Comparison of ENCODE assay signal across 7 cellular contexts in the genomic region with DNA sequence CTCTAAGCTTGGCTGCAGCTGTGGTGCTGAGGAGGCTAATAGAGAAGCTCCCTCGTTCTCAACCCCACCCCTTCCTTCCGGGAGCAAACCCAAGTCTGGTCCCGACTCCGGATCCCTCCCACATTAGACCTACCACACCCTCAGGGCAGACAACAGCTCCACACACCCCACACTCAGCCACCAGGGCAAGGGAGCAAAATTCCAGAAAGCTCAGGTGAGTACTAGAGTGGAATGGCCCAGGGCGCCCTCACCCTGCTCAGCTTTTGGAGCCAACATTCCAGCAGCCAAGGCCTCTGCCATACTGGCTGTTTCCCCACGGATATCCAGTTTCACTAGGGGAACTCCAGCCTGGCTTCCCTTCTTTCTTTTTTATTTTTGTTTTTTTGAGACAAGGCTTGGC. TPM values are rescaled to one million over a fixed set of nuclear protein-coding genes. Genes with fewer than 3 reads are reported as not detected.
DNase-seq lines count a peak whose midpoint lies in the region; ATAC-seq and TF ChIP-seq lines count a peak whose summit lies in the region.
"Not testable (repeated sequence)": the region's sequence is repeated elsewhere in the genome, so short reads cannot be mapped to it uniquely, and the experiment has no call there.

No MANE protein-coding gene starts in this region.

- DNase-seq in RWPE2 (ENCODE audit: low spot score); memory B cell (ENCODE audit: low spot score in 2 of 2): not testable (repeated sequence)
- peak; percentile 48 for DNase-seq in activated CD4-positive, alpha-beta memory T cell treated with anti-CD3 and anti-CD28 coated beads for 36 hours
- peak; percentile 19 for DNase-seq in activated gamma-delta T cell treated with Interleukin-2 at 50 U/mL for 16 hours
- DNase-seq in central memory CD8-positive, alpha-beta T cell (ENCODE audit: low spot score in 2 of 2): peak; percentile 11 to 40
- peak in 3 of 5 donors; percentile 58 to 68 (median 59) for DNase-seq in heart left ventricle
- DNase-seq in stimulated activated CD4-positive, alpha-beta T cell treated with anti-CD3 and anti-CD28 coated beads, Interleukin-4, amount 100 ng/mL, for 24 hours: peak; percentile 40

- TF ChIP-seq CTCF in RWPE2 (IDR thresholded peaks at IDR 0.05; ENCODE audit: poor library complexity, severe bottlenecking); heart left ventricle (IDR thresholded peaks at IDR 0.05): not testable (repeated sequence)

- ATAC-seq in RWPE2 (ENCODE audit: low read depth) (peak; percentile 37), heart left ventricle (peak; percentile 44 to 88 (median 62)), memory B cell (ENCODE audit: low read depth) (peak; percentile 44)
- peak; percentile 64 for ATAC-seq in central memory CD8-positive, alpha-beta T cell (replicated peaks; ENCODE audit: extremely low read depth, poor library complexity, severe bottlenecking)

- POLR2A ChIA-PET in activated CD4-positive, alpha-beta memory T cell treated with anti-CD3 and anti-CD28 coated beads for 36 hours (lab: Charles Lee): not testable (repeated sequence)

- not testable (repeated sequence) for H3K9me3 ChIP-seq in RWPE2 (ENCODE audit: severe bottlenecking); heart left ventricle

- CTCF ChIA-PET in activated CD4-positive, alpha-beta memory T cell treated with anti-CD3 and anti-CD28 coated beads for 36 hours (lab: Charles Lee): not testable (repeated sequence)

- H3K4me3 ChIP-seq in RWPE2 (ENCODE audit: severe bottlenecking); heart left ventricle: not testable (repeated sequence)

- not testable (repeated sequence) for H3K36me3 ChIP-seq in RWPE2 (ENCODE audit: low read depth); heart left ventricle

- H3K27me3 Mint-ChIP-seq in activated CD4-positive, alpha-beta memory T cell treated with anti-CD3 and anti-CD28 coated beads for 36 hours; central memory CD8-positive, alpha-beta T cell; memory B cell: not testable (repeated sequence)

- intact Hi-C loops in activated CD4-positive, alpha-beta memory T cell treated with anti-CD3 and anti-CD28 coated beads for 36 hours (cut with micrococcal nuclease); heart left ventricle (cut with DNase I): not testable (repeated sequence)

- not testable (repeated sequence) for H3K4me1 ChIP-seq in RWPE2 (ENCODE audit: insufficient read depth, poor library complexity, severe bottlenecking); heart left ventricle

- H3K4me3 Mint-ChIP-seq in activated CD4-positive, alpha-beta memory T cell treated with anti-CD3 and anti-CD28 coated beads for 36 hours: not testable (repeated sequence)
- H3K4me3 Mint-ChIP-seq in central memory CD8-positive, alpha-beta T cell: peak overlapping the region; percentile 38
- H3K4me3 Mint-ChIP-seq in memory B cell: peak overlapping the region; percentile 44

- H3K9me3 Mint-ChIP-seq in activated CD4-positive, alpha-beta memory T cell treated with anti-CD3 and anti-CD28 coated beads for 36 hours; central memory CD8-positive, alpha-beta T cell; memory B cell: not testable (repeated sequence)

- 28 to 47% (median 42%) methylated on average over 2 to 4 of the region's 6 CpGs for WGBS in heart left ventricle, 4 donors

- H3K4me1 Mint-ChIP-seq in activated CD4-positive, alpha-beta memory T cell treated with anti-CD3 and anti-CD28 coated beads for 36 hours (ENCODE audit: low read depth); central memory CD8-positive, alpha-beta T cell; memory B cell: not testable (repeated sequence)

- not testable (repeated sequence) for H3K36me3 Mint-ChIP-seq in activated CD4-positive, alpha-beta memory T cell treated with anti-CD3 and anti-CD28 coated beads for 36 hours; central memory CD8-positive, alpha-beta T cell (ENCODE audit: insufficient read depth); memory B cell

- H3K27ac ChIP-seq in RWPE2 (ENCODE audit: poor library complexity, severe bottlenecking); heart left ventricle: not testable (repeated sequence)

- H3K27me3 ChIP-seq in RWPE2 (ENCODE audit: insufficient read depth, poor library complexity, severe bottlenecking); heart left ventricle: not testable (repeated sequence)

- not testable (repeated sequence) for TF ChIP-seq POLR2A in heart left ventricle (IDR thresholded peaks at IDR 0.05)

- H3K27ac Mint-ChIP-seq in activated CD4-positive, alpha-beta memory T cell treated with anti-CD3 and anti-CD28 coated beads for 36 hours; central memory CD8-positive, alpha-beta T cell (ENCODE audit: low read depth); memory B cell: not testable (repeated sequence)

RNA-seq across cellular contexts. Expression of gene SULT1A3, which starts 10.0 kb away (rescaled TPM):
- 10 to 100 TPM; 14.2 to 15.2 TPM for total RNA-seq in activated CD4-positive, alpha-beta memory T cell treated with anti-CD3 and anti-CD28 coated beads for 36 hours
- 10 to 100 TPM in 3 of 9 donors, 1 to 10 TPM in 6; 1.2 to 14.9 (median 9.7) TPM for total RNA-seq in heart left ventricle
- 10 to 100 TPM in 1 of 2 donors, 1 to 10 TPM in 1; 5.2 to 10.8 TPM for polyA plus RNA-seq in heart left ventricle

RNA-seq across cellular contexts. Expression of gene SLX1A, which starts 15.4 kb away (rescaled TPM):
- 10 to 100 TPM; 98.8 to 99.9 TPM for total RNA-seq in activated CD4-positive, alpha-beta memory T cell treated with anti-CD3 and anti-CD28 coated beads for 36 hours
- total RNA-seq in heart left ventricle: 10 to 100 TPM in 7 of 9 donors, 1 to 10 TPM in 2; 8.2 to 32.2 (median 26.0) TPM
- 10 to 100 TPM; 19.2 to 25.6 TPM for polyA plus RNA-seq in heart left ventricle

RNA-seq across cellular contexts. Expression of gene BOLA2B, which starts 15.6 kb away (rescaled TPM):
- total RNA-seq in activated CD4-positive, alpha-beta memory T cell treated with anti-CD3 and anti-CD28 coated beads for 36 hours: 100 to 1,000 TPM; 156 to 159 TPM
- 100 to 1,000 TPM in 2 of 9 donors, 10 to 100 TPM in 7; 41.6 to 129 (median 58.2) TPM for total RNA-seq in heart left ventricle
- polyA plus RNA-seq in heart left ventricle: 100 to 1,000 TPM; 140 to 204 TPM

RNA-seq across cellular contexts. Expression of gene CORO1A, which starts 25.6 kb away (rescaled TPM):
- total RNA-seq in activated CD4-positive, alpha-beta memory T cell treated with anti-CD3 and anti-CD28 coated beads for 36 hours: 1,000 to 10,000 TPM; 1,027 to 1,051 TPM
- total RNA-seq in heart left ventricle: 100 to 1,000 TPM in 1 of 9 donors, 10 to 100 TPM in 3, 1 to 10 TPM in 5; 4.3 to 102 (median 8.5) TPM
- polyA plus RNA-seq in heart left ventricle: 10 to 100 TPM in 1 of 2 donors, 1 to 10 TPM in 1; 6.4 to 16.8 TPM

RNA-seq across cellular contexts. Expression of gene NPIPB13, which starts 39.2 kb away (rescaled TPM):
- total RNA-seq in activated CD4-positive, alpha-beta memory T cell treated with anti-CD3 and anti-CD28 coated beads for 36 hours: 10 to 100 TPM in 1 of 2 experiments, 1 to 10 TPM in 1; 6.5 to 11.9 TPM
- total RNA-seq in heart left ventricle: 10 to 100 TPM in 1 of 9 donors, 1 to 10 TPM in 6, under 1 TPM in 2; 0.63 to 12.3 (median 3.9) TPM
- 1 to 10 TPM; 1.9 to 3.5 TPM for polyA plus RNA-seq in heart left ventricle
